2 cellular contexts compared by ENCODE assay signal in the genomic region with DNA sequence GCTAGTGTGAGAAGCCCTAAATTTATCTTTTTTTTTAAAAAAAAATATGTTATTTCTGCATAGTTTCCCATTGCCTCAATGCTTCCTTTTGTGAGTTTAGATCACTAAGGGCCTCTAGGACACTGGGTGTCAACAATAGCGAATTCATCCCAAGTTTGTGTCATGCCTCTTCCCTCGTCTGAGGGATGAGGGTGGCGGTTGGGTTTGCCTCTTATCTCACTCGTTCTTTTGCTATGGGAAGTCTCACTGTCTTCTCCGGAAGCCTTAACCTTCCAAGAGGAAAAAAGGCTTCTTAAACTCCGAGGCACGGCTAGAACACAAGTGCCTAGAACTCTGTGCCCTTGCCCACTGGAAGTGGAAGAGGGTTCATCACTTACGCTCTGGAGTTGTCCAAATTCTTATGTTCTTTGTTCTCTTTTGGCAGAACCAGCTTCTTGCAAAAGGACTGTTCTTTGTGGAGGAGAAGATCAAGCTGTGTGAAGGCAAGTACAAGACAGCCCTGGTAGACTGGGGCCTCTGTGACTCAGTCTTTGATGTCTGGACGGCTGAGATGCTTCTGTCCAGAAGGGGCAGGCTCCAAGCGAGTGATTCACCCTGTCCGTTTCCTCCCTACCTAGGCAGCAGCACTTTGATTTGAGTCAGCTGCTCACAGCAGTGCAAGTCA.
TF ChIP-seq lines count a peak whose summit lies in the region.

No MANE protein-coding gene starts in this region.

TF ChIP-seq in IMR-90, 13 proteins besides CTCF, POLR2A, EP300 and RAD21 (continued from another document):
- TF ChIP-seq CEBPB (IDR thresholded peaks at IDR 0.05; ENCODE audit: low read depth, low read length) (peak; percentile 66), SMC3 (IDR thresholded peaks at IDR 0.05; ENCODE audit: low read depth, low read length) (peak; percentile 11; the same call in 1 of the 2 replicates), FOS (IDR thresholded peaks at IDR 0.05; ENCODE audit: low read depth, low read length) (peak; percentile 98)
- TF ChIP-seq, protein P1, sequence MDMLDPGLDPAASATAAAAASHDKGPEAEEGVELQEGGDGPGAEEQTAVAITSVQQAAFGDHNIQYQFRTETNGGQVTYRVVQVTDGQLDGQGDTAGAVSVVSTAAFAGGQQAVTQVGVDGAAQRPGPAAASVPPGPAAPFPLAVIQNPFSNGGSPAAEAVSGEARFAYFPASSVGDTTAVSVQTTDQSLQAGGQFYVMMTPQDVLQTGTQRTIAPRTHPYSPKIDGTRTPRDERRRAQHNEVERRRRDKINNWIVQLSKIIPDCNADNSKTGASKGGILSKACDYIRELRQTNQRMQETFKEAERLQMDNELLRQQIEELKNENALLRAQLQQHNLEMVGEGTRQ (IDR thresholded peaks at IDR 0.05; ENCODE audit: low read depth, low read length) = no peak; the same call in 1 of the 2 replicates

TF ChIP-seq in HepG2, 621 proteins besides CTCF, POLR2A, EP300 and RAD21 (continued from another document):
- TF ChIP-seq, protein P2, sequence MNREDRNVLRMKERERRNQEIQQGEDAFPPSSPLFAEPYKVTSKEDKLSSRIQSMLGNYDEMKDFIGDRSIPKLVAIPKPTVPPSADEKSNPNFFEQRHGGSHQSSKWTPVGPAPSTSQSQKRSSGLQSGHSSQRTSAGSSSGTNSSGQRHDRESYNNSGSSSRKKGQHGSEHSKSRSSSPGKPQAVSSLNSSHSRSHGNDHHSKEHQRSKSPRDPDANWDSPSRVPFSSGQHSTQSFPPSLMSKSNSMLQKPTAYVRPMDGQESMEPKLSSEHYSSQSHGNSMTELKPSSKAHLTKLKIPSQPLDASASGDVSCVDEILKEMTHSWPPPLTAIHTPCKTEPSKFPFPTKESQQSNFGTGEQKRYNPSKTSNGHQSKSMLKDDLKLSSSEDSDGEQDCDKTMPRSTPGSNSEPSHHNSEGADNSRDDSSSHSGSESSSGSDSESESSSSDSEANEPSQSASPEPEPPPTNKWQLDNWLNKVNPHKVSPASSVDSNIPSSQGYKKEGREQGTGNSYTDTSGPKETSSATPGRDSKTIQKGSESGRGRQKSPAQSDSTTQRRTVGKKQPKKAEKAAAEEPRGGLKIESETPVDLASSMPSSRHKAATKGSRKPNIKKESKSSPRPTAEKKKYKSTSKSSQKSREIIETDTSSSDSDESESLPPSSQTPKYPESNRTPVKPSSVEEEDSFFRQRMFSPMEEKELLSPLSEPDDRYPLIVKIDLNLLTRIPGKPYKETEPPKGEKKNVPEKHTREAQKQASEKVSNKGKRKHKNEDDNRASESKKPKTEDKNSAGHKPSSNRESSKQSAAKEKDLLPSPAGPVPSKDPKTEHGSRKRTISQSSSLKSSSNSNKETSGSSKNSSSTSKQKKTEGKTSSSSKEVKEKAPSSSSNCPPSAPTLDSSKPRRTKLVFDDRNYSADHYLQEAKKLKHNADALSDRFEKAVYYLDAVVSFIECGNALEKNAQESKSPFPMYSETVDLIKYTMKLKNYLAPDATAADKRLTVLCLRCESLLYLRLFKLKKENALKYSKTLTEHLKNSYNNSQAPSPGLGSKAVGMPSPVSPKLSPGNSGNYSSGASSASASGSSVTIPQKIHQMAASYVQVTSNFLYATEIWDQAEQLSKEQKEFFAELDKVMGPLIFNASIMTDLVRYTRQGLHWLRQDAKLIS (CRISPR knock-in tag; IDR thresholded peaks at IDR 0.05) = no peak
- TF ChIP-seq, protein P3, sequence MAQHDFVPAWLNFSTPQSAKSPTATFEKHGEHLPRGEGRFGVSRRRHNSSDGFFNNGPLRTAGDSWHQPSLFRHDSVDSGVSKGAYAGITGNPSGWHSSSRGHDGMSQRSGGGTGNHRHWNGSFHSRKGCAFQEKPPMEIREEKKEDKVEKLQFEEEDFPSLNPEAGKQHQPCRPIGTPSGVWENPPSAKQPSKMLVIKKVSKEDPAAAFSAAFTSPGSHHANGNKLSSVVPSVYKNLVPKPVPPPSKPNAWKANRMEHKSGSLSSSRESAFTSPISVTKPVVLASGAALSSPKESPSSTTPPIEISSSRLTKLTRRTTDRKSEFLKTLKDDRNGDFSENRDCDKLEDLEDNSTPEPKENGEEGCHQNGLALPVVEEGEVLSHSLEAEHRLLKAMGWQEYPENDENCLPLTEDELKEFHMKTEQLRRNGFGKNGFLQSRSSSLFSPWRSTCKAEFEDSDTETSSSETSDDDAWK (CRISPR knock-in tag; IDR thresholded peaks at IDR 0.05) = no peak
- TF ChIP-seq ZNF749 (CRISPR knock-in tag; IDR thresholded peaks at IDR 0.05; ENCODE audit: borderline replicate concordance) = no peak
- no peak for TF ChIP-seq ZNF337 (CRISPR knock-in tag; IDR thresholded peaks at IDR 0.05; ENCODE audit: borderline replicate concordance, low read depth)
- TF ChIP-seq, protein P4, sequence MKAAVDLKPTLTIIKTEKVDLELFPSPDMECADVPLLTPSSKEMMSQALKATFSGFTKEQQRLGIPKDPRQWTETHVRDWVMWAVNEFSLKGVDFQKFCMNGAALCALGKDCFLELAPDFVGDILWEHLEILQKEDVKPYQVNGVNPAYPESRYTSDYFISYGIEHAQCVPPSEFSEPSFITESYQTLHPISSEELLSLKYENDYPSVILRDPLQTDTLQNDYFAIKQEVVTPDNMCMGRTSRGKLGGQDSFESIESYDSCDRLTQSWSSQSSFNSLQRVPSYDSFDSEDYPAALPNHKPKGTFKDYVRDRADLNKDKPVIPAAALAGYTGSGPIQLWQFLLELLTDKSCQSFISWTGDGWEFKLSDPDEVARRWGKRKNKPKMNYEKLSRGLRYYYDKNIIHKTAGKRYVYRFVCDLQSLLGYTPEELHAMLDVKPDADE (CRISPR knock-in tag; IDR thresholded peaks at IDR 0.05) = no peak
- TF ChIP-seq TGIF2 (CRISPR knock-in tag; IDR thresholded peaks at IDR 0.05) = no peak
- TF ChIP-seq, protein P5, sequence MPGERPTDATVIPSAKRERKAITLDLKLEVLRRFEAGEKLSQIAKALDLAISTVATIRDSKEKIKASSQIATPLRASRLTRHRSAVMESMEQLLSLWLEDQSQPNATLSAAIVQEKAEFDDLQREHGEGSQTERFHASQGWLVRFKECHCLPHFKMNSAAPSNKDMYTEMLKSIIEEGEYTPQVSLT (CRISPR knock-in tag; IDR thresholded peaks at IDR 0.05; ENCODE audit: borderline replicate concordance, low read depth) = no peak
- no peak for TF ChIP-seq ZNF329 (CRISPR knock-in tag; IDR thresholded peaks at IDR 0.05; ENCODE audit: low read depth)
- TF ChIP-seq HNRNPK (IDR thresholded peaks at IDR 0.05; ENCODE audit: low read depth, low read length, poor library complexity, severe bottlenecking) = no peak
- TF ChIP-seq REPIN1 (CRISPR knock-in tag; IDR thresholded peaks at IDR 0.05; ENCODE audit: borderline replicate concordance, low read depth) = no peak
- TF ChIP-seq, protein P6, sequence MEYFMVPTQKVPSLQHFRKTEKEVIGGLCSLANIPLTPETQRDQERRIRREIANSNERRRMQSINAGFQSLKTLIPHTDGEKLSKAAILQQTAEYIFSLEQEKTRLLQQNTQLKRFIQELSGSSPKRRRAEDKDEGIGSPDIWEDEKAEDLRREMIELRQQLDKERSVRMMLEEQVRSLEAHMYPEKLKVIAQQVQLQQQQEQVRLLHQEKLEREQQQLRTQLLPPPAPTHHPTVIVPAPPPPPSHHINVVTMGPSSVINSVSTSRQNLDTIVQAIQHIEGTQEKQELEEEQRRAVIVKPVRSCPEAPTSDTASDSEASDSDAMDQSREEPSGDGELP (IDR thresholded peaks at IDR 0.05; ENCODE audit: borderline replicate concordance, low read depth) = peak; percentile 22; the same call in 1 of the 2 replicates
- TF ChIP-seq CCAR2 (optimal IDR thresholded peaks at IDR 0.05; ENCODE audit: low read depth, low read length) = no peak
- TF ChIP-seq, protein P1 (IDR thresholded peaks at IDR 0.05; ENCODE audit: low read depth, low read length) = no peak
- TF ChIP-seq, protein P1 (CRISPR knock-in tag; IDR thresholded peaks at IDR 0.05; ENCODE audit: borderline replicate concordance) = no peak
- TF ChIP-seq ZNF816 (CRISPR knock-in tag; IDR thresholded peaks at IDR 0.05; ENCODE audit: borderline replicate concordance) = no peak
- peak; percentile 83 for TF ChIP-seq FOSL2 (CRISPR knock-in tag; IDR thresholded peaks at IDR 0.05)
- TF ChIP-seq XRCC5 (optimal IDR thresholded peaks at IDR 0.05; ENCODE audit: low read length) = peak; percentile 67
